Comparison of ENCODE assay signal across 8 cellular contexts in genomic region chr16:30534368-30535105, GRCh38. TPM values are rescaled to one million over a fixed set of nuclear protein-coding genes. Genes with fewer than 3 reads are reported as not detected.
DNase-seq lines count a peak whose midpoint lies in the region; ATAC-seq and TF ChIP-seq lines count a peak whose summit lies in the region.

Gene ZNF747, minus strand, starts transcription at chr16:30534858. Its CDS starts 179 bp downstream, at chr16:30534679.

- ATAC-seq in GM21360 (IDR thresholded peaks at IDR 0.05; ENCODE audit: unreplicated experiment) = peak; percentile 52

- intact Hi-C loops in PC-9 (cut with micrococcal nuclease; ENCODE audit: unreplicated experiment) = loop anchor here (1.0 to 2.0 kb wide), 5 partner anchors 24 to 104 kb away; partner anchors contain the start of genes DCTPP1, ZNF764 and ZNF785

- TSS peak; percentile 31 for BruUV-seq in PC-9 (replicated peaks; lab: Mats Ljungman, UMichigan)

- TF ChIP-seq CTCF in PC-9 (conservative IDR thresholded peaks at IDR 0.05) (peak; percentile 29; the same call in 1 of the 2 replicates), epithelial cell of proximal tubule (conservative IDR thresholded peaks at IDR 0.05; ENCODE audit: low read depth, low read length) (no peak)

- H2AFZ ChIP-seq in PC-9 = peak within 1 kb of the TSS; percentile 92

- H3K4me2 ChIP-seq in PC-9 = peak within 1 kb of the TSS; percentile 90

- H3K9ac ChIP-seq in mucosa of stomach (ENCODE audit: low read length) = peak within 1 kb of the TSS; percentile 97

- no peaks in the 10 kb centered on the region for H4K20me1 ChIP-seq in PC-9 (ENCODE audit: insufficient read depth)

- peaks cover 48% of the 10 kb centered on the region for H3K79me2 ChIP-seq in PC-9 (ENCODE audit: low read depth)

- CTCF ChIA-PET in PC-9 (lab: Charles Lee) = interaction anchor here (1.1 to 3.1 kb wide), 5 partner anchors 20 to 105 kb away, joined by 3 to 25 read pairs (median 7); partner anchors contain the start of genes DCTPP1, ZNF689 and ZNF764

- H3K9me2 ChIP-seq in PC-9 (ENCODE audit: insufficient read depth) = no peaks in the 10 kb centered on the region

- H3K4me1 ChIP-seq in PC-9 (replicated peaks; ENCODE audit: insufficient read depth) (peaks cover 30% of the 10 kb centered on the region), mucosa of stomach (ENCODE audit: control insufficient read depth, insufficient read depth, low read length) (peaks cover 26% of the 10 kb centered on the region)

- H3K27me3 ChIP-seq in PC-9 (ENCODE audit: insufficient read depth, low read depth) (no peaks in the 10 kb centered on the region), mucosa of stomach (ENCODE audit: control insufficient read depth, insufficient read depth, low read length) (no peaks in the 10 kb centered on the region)

- H3K36me3 ChIP-seq in PC-9 (ENCODE audit: low read depth) (0 out of 2 replicates have a peak, but pooled peaks cover 13% of the 10 kb centered on the region), mucosa of stomach (ENCODE audit: control insufficient read depth, insufficient read depth, low read length) (no peaks in the 10 kb centered on the region)

- no peaks in the 10 kb centered on the region for H3K9me3 ChIP-seq in PC-9 (ENCODE audit: insufficient read depth, low read depth)
- H3K9me3 ChIP-seq in mucosa of stomach (ENCODE audit: control insufficient read depth, low read length) = no peaks in the 10 kb centered on the region

- POLR2A ChIA-PET in PC-9 (lab: Charles Lee; ENCODE audit: unreplicated experiment) = interaction anchor here (0.6 to 3.2 kb wide), 3 partner anchors 20 to 43 kb away, joined by 3 to 21 read pairs (median 5); partner anchors contain the start of gene ZNF764

- peak within 1 kb of the TSS; percentile 67 for H3K4me3 ChIP-seq in Jurkat, Clone E6-1 (ENCODE audit: low read length)
- H3K4me3 ChIP-seq in PC-9 = peak within 1 kb of the TSS; percentile 73
- H3K4me3 ChIP-seq in epithelial cell of proximal tubule (ENCODE audit: low read depth, low read length) = peak within 1 kb of the TSS; percentile 63
- H3K4me3 ChIP-seq in mucosa of stomach (ENCODE audit: low read length) = peak within 1 kb of the TSS; percentile 87

- DNase-seq in CMK (ENCODE audit: low read depth) (peak; percentile 78), PC-9 (peak; percentile 72 to 92), epithelial cell of proximal tubule (ENCODE audit: low read depth) (no peak)
- DNase-seq in Jurkat, Clone E6-1 (ENCODE audit: low read depth, low spot score) = peak; percentile 91
- DNase-seq in activated T-cell treated with anti-CD3 and anti-CD28 coated beads, Interleukin-2, amount 50 U/mL, for 1 hour = peak; percentile 93
- peak; percentile 93 for DNase-seq in stimulated activated CD8-positive, alpha-beta memory T cell treated with anti-CD3 and anti-CD28 coated beads, Interleukin-4, amount 100 ng/mL, for 48 hours

- peak within 1 kb of the TSS; percentile 57 for H3K27ac ChIP-seq in PC-9

- peaks cover 20% of the 10 kb centered on the region for H3F3A ChIP-seq in PC-9 (ENCODE audit: insufficient read depth, low read depth)

RNA-seq across cellular contexts. Expression of gene ZNF747, which starts in this region (rescaled TPM):
- 3.7 TPM for polyA plus RNA-seq in Jurkat, Clone E6-1 (2012; ENCODE audit: insufficient read depth, insufficient read length)
- total RNA-seq in PC-9 (2021) (14.5 and 17.9 TPM in 2 replicates), epithelial cell of proximal tubule (5.1 and 7.6 TPM in 2 replicates)
